In the genomic region with DNA sequence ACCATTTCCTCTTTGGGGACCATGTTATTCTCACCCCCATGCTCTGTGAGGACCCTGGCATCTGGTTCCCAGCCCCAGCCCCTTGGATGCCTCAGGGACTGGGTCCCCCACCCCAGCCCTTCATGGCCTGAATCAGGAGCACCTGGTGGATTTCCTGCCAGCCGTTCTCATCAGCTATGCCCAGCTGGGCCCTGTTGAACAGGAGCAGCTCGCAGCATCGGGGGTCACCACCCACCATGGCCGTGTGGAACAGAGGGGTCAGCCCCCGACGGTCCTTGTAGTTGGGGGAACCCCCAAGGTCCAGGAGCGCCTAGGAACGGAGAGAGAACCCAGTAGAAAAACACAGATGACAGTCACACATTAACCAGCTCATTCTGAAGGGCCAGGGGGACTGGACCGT, we compare ENCODE assay signal across 9 cellular contexts. TPM values are rescaled to one million over a fixed set of nuclear protein-coding genes. Genes with fewer than 3 reads are reported as not detected.
"Had no signal": no experiment of that assay in that cellular context is flagged by ENCODE, and none has a peak within 500 bp of the region (broad histone marks: within the 10 kb centered on the region; RNA-seq: fewer than 3 reads in every experiment).

No MANE protein-coding gene starts in this region.

- FAIRE-seq: G401.6, GM12878, GM12891, GM12892, GM18507, GM19239 had no signal

- ATAC-seq: GM12878 had no signal

- DNase-seq: GDM1, GF-D8 had no signal

- H3K4me3 ChIP-seq: GM12878 had no signal

RNA-seq across cellular contexts. Expression of gene SHANK1, which starts 7.8 kb away (rescaled TPM):
- total RNA-seq: GM12878 had no signal
- polyA plus RNA-seq: GM12878 had no signal

RNA-seq across cellular contexts. Expression of gene CLEC11A, which starts 11.4 kb away (rescaled TPM):
- total RNA-seq: GM12878 had no signal
- polyA plus RNA-seq: GM12878 had no signal

RNA-seq across cellular contexts. Expression of gene GPR32, which starts 58.5 kb away (rescaled TPM):
- total RNA-seq: G401, GM12878 had no signal
- polyA plus RNA-seq: GM12878 had no signal
